In the genomic region with DNA sequence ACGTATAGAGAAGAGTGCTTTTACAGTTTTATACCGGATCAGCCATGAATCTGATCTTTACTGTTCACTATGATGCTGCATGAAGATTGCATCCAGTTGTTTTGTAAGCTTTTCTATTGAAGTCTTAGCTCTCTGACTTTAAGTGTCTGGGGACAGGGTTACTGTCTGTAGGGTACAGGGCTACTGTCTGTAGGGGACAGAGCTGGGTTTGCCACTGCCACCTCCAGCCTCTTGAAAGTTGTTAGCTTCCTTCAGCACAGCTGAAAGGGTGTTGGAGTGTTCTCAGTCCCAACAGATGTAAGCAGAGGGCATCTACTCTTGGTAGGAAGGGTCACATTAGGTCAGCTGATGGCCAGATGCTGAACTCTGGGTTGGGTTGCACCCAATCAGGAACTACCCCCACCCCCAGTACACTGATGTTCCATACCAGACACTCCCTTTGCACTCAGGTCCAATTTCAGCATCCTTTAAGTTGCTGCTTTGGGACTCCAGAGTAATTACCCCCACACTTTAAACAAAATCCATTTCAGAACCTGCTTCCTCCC, we compare ENCODE assay signal across 18 cellular contexts.
"Had no signal": no experiment of that assay in that cellular context is flagged by ENCODE, and none has a peak within 500 bp of the region (broad histone marks: within the 10 kb centered on the region; RNA-seq: fewer than 3 reads in every experiment).

No MANE protein-coding gene starts in this region.

- H3K4me1 ChIP-seq: gastrocnemius medialis, upper lobe of right lung had no signal

- H3K4me1 Mint-ChIP-seq: natural killer cell had no signal

- H3K27me3 ChIP-seq: gastrocnemius medialis, left lung, upper lobe of right lung had no signal

- H3K4me3 ChIP-seq: coronary artery, gastrocnemius medialis, heart right ventricle, left lung, upper lobe of right lung had no signal

- DNase-seq: activated B cell treated with CpG ODN at 0.5 μM for 24 hours; activated CD4-positive, alpha-beta T cell treated with anti-CD3 and anti-CD28 coated beads, Interleukin-2, amount 50 U/mL, for 4 hours; activated naive CD4-positive, alpha-beta T cell treated with anti-CD3 and anti-CD28 coated beads for 36 hours; caudate nucleus; effector CD4-positive, alpha-beta T cell; gastrocnemius medialis; heart right ventricle; islet precursor cell; left lung; natural killer cell; occipital lobe; stimulated activated CD4-positive, alpha-beta T cell treated with anti-CD3 and anti-CD28 coated beads, Interleukin-12 subunit alpha, Interleukin-12 subunit beta, amount 100 ng/mL, for 4 hours; stimulated activated naive CD8-positive, alpha-beta T cell treated with anti-CD3 and anti-CD28 coated beads, Interleukin-15, Interleukin-2, amounts not matched to agents 100 U/mL and 50 U/mL, for 24 hours; T-helper 17 cell; upper lobe of right lung had no signal

- H3K27ac Mint-ChIP-seq: activated B cell treated with CpG ODN at 0.5 μM for 24 hours; activated naive CD4-positive, alpha-beta T cell treated with anti-CD3 and anti-CD28 coated beads for 36 hours; activated T-helper 1 cell treated with anti-CD3 and anti-CD28 coated beads, Interleukin-12 subunit alpha, Interleukin-12 subunit beta, Interleukin-2, Interleukin-4 antibody, amounts not matched to agents 30 ng/mL and 10 ng/mL and 1 ng/mL, durations not matched to agents 14 hours and 24 hours and 36 hours; natural killer cell had no signal

- H3K27me3 Mint-ChIP-seq: activated B cell treated with CpG ODN at 0.5 μM for 24 hours had no signal

- H3K9me3 ChIP-seq: gastrocnemius medialis, left lung, upper lobe of right lung had no signal

- ATAC-seq: gastrocnemius medialis, heart right ventricle, left lung, natural killer cell, sciatic nerve, T-helper 17 cell, upper lobe of right lung had no signal

- H3K4me3 Mint-ChIP-seq: activated B cell treated with CpG ODN at 0.5 μM for 24 hours; activated naive CD4-positive, alpha-beta T cell treated with anti-CD3 and anti-CD28 coated beads for 36 hours; activated T-helper 1 cell treated with anti-CD3 and anti-CD28 coated beads, Interleukin-12 subunit alpha, Interleukin-12 subunit beta, Interleukin-2, Interleukin-4 antibody, amounts not matched to agents 30 ng/mL and 10 ng/mL and 1 ng/mL, durations not matched to agents 14 hours and 24 hours and 36 hours; natural killer cell; T-helper 17 cell had no signal

- H3K36me3 Mint-ChIP-seq: natural killer cell had no signal

- H3K9me3 Mint-ChIP-seq: activated B cell treated with CpG ODN at 0.5 μM for 24 hours; activated naive CD4-positive, alpha-beta T cell treated with anti-CD3 and anti-CD28 coated beads for 36 hours had no signal

- H3K27ac ChIP-seq: coronary artery, gastrocnemius medialis, heart right ventricle, left lung, upper lobe of right lung had no signal

- H3K36me3 ChIP-seq: gastrocnemius medialis, heart right ventricle, left lung, upper lobe of right lung had no signal
